Comparison of ENCODE assay signal across 13 cellular contexts in genomic region chr2:218274586-218274985, GRCh38. TPM values are rescaled to one million over a fixed set of nuclear protein-coding genes. Genes with fewer than 3 reads are reported as not detected.
DNase-seq lines count a peak whose midpoint lies in the region; ATAC-seq and TF ChIP-seq lines count a peak whose summit lies in the region.
"Had no signal": no experiment of that assay in that cellular context is flagged by ENCODE, and none has a peak within 500 bp of the region (broad histone marks: within the 10 kb centered on the region; RNA-seq: fewer than 3 reads in every experiment).

No MANE protein-coding gene starts in this region.

- H3K79me2 ChIP-seq in hepatocyte: peaks cover 19% of the 10 kb centered on the region

- WGBS in hepatocyte (ENCODE audit: low lambda C conversion rate, missing lambda C conversion rate): 87% methylated on average over 4 of the region's 4 CpGs
- WGBS in thymus: 95% methylated on average over 4 of the region's 4 CpGs

- CTCF ChIA-PET in activated CD4-positive, alpha-beta memory T cell treated with anti-CD3 and anti-CD28 coated beads, Interleukin-2, amount 10 ng/mL, durations not matched to agents 7 days and 5 days (lab: Charles Lee): interaction anchor here (0.9 to 6.8 kb wide), 6 partner anchors 8 to 82 kb away, joined by 4 to 126 read pairs (median 26); partner anchors contain the start of genes CATIP and TMBIM1
- CTCF ChIA-PET in activated CD4-positive, alpha-beta memory T cell treated with anti-CD3 and anti-CD28 coated beads for 36 hours (lab: Charles Lee): interaction anchor here (1.2 to 7.7 kb wide), 6 partner anchors 10 to 192 kb away, joined by 3 to 197 read pairs (median 34); partner anchors contain the start of genes CATIP and TMBIM1
- CTCF ChIA-PET in activated CD4-positive, alpha-beta T cell treated with anti-CD3 and anti-CD28 coated beads for 36 hours (lab: Charles Lee): interaction anchor here (0.8 to 7.4 kb wide), 7 partner anchors 13 to 119 kb away, joined by 3 to 205 read pairs (median 4); partner anchors contain the start of genes CATIP and TMBIM1

- H3K4me3 Mint-ChIP-seq in activated CD4-positive, alpha-beta memory T cell treated with anti-CD3 and anti-CD28 coated beads, Interleukin-2, amount 10 ng/mL, durations not matched to agents 7 days and 5 days: no peak overlapping the region
- no peak overlapping the region for H3K4me3 Mint-ChIP-seq in activated CD4-positive, alpha-beta memory T cell treated with anti-CD3 and anti-CD28 coated beads for 36 hours
- H3K4me3 Mint-ChIP-seq in activated CD4-positive, alpha-beta T cell treated with anti-CD3 and anti-CD28 coated beads for 36 hours: no peak overlapping the region
- H3K4me3 Mint-ChIP-seq: activated naive CD4-positive, alpha-beta T cell treated with anti-CD3 and anti-CD28 coated beads, Interleukin-2, amount 10 ng/mL, durations not matched to agents 7 days and 5 days had no signal

- H3K9me2 ChIP-seq in hepatocyte (replicated peaks; ENCODE audit: insufficient read depth): no peaks in the 10 kb centered on the region

- H3K27me3 Mint-ChIP-seq in activated CD4-positive, alpha-beta memory T cell treated with anti-CD3 and anti-CD28 coated beads, Interleukin-2, amount 10 ng/mL, durations not matched to agents 7 days and 5 days: no peaks in the 10 kb centered on the region
- H3K27me3 Mint-ChIP-seq in activated CD4-positive, alpha-beta memory T cell treated with anti-CD3 and anti-CD28 coated beads for 36 hours: no peaks in the 10 kb centered on the region
- H3K27me3 Mint-ChIP-seq in activated CD4-positive, alpha-beta T cell treated with anti-CD3 and anti-CD28 coated beads for 36 hours: no peaks in the 10 kb centered on the region

- peak overlapping the region; percentile 76 for H3K27ac ChIP-seq in hepatocyte
- H3K27ac ChIP-seq in thymus (ENCODE audit: low read depth): peak overlapping the region; percentile 34
- H3K27ac ChIP-seq: SJCRH30 had no signal

- no peaks in the 10 kb centered on the region for H3K9me3 Mint-ChIP-seq in activated CD4-positive, alpha-beta memory T cell treated with anti-CD3 and anti-CD28 coated beads, Interleukin-2, amount 10 ng/mL, durations not matched to agents 7 days and 5 days
- H3K9me3 Mint-ChIP-seq in activated CD4-positive, alpha-beta memory T cell treated with anti-CD3 and anti-CD28 coated beads for 36 hours: no peaks in the 10 kb centered on the region
- H3K9me3 Mint-ChIP-seq in activated CD4-positive, alpha-beta T cell treated with anti-CD3 and anti-CD28 coated beads for 36 hours (ENCODE audit: low read depth): no peaks in the 10 kb centered on the region
- H3K9me3 Mint-ChIP-seq: activated naive CD4-positive, alpha-beta T cell treated with anti-CD3 and anti-CD28 coated beads, Interleukin-2, amount 10 ng/mL, durations not matched to agents 7 days and 5 days had no signal

- peaks cover 62% of the 10 kb centered on the region for H3K36me3 Mint-ChIP-seq in activated CD4-positive, alpha-beta memory T cell treated with anti-CD3 and anti-CD28 coated beads, Interleukin-2, amount 10 ng/mL, durations not matched to agents 7 days and 5 days (ENCODE audit: low read depth)
- peaks cover 35% of the 10 kb centered on the region for H3K36me3 Mint-ChIP-seq in activated CD4-positive, alpha-beta memory T cell treated with anti-CD3 and anti-CD28 coated beads for 36 hours
- H3K36me3 Mint-ChIP-seq in activated CD4-positive, alpha-beta T cell treated with anti-CD3 and anti-CD28 coated beads for 36 hours (ENCODE audit: low read depth): peaks cover 41% of the 10 kb centered on the region

- no peaks in the 10 kb centered on the region for H3K27me3 ChIP-seq in hepatocyte
- no peaks in the 10 kb centered on the region for H3K27me3 ChIP-seq in thymus (ENCODE audit: control insufficient read depth, insufficient read depth)
- H3K27me3 ChIP-seq in BE2C: no peaks in the 10 kb centered on the region
- H3K27me3 ChIP-seq: SJCRH30 had no signal

- DNase-seq in activated CD4-positive, alpha-beta memory T cell treated with anti-CD3 and anti-CD28 coated beads, Interleukin-2, amount 10 ng/mL, durations not matched to agents 7 days and 5 days: no peak
- no peak for DNase-seq in activated CD4-positive, alpha-beta memory T cell treated with anti-CD3 and anti-CD28 coated beads for 36 hours
- DNase-seq in hepatocyte (ENCODE audit: low spot score): no peak
- DNase-seq in BE2C: no peak
- no peak for DNase-seq in activated CD4-positive, alpha-beta T cell treated with anti-CD3 and anti-CD28 coated beads for 36 hours
- DNase-seq: 8988T; activated naive CD4-positive, alpha-beta T cell treated with anti-CD3 and anti-CD28 coated beads, Interleukin-2, amount 10 ng/mL, durations not matched to agents 7 days and 5 days; dermis blood vessel endothelial cell; DMS79; MM.1S; SJCRH30 had no signal

- H3K4me2 ChIP-seq in hepatocyte: no peak overlapping the region

- no peak for ATAC-seq in activated CD4-positive, alpha-beta T cell treated with anti-CD3 and anti-CD28 coated beads for 36 hours
- ATAC-seq: sciatic nerve had no signal

- no peak overlapping the region for H2AFZ ChIP-seq in hepatocyte

- intact Hi-C loops in activated CD4-positive, alpha-beta memory T cell treated with anti-CD3 and anti-CD28 coated beads for 36 hours (cut with micrococcal nuclease): loop anchor here (5.0 kb wide), 1 partner anchor 107 kb away; the partner anchor contains the start of gene CXCR1
- intact Hi-C loops in activated CD4-positive, alpha-beta T cell treated with anti-CD3 and anti-CD28 coated beads for 36 hours (cut with DNase I, micrococcal nuclease): loop anchor here (5.0 kb wide), 2 partner anchors 1113 to 1862 kb away; partner anchors contain the start of genes DNPEP (in 1 of the 2) and SMARCAL1 (in 1 of the 2)

- H3K36me3 ChIP-seq in hepatocyte (replicated peaks; ENCODE audit: insufficient read depth, low read depth) (no peaks in the 10 kb centered on the region), thymus (ENCODE audit: control insufficient read depth, insufficient read depth) (peaks cover 64% of the 10 kb centered on the region), BE2C (peaks cover 11% of the 10 kb centered on the region)

- POLR2A ChIA-PET in activated CD4-positive, alpha-beta memory T cell treated with anti-CD3 and anti-CD28 coated beads, Interleukin-2, amount 10 ng/mL, durations not matched to agents 7 days and 5 days (lab: Charles Lee): interaction anchor here (0.6 to 10.7 kb wide), 3 partner anchors 16 to 122 kb away, joined by 3 to 299 read pairs (median 11); partner anchors contain the start of gene TMBIM1
- POLR2A ChIA-PET in activated CD4-positive, alpha-beta memory T cell treated with anti-CD3 and anti-CD28 coated beads for 36 hours (lab: Charles Lee): interaction anchor here (8.4 kb wide), 1 partner anchor 13 kb away, joined by 115 read pairs; the partner anchor contains the start of gene TMBIM1
- POLR2A ChIA-PET in activated CD4-positive, alpha-beta T cell treated with anti-CD3 and anti-CD28 coated beads for 36 hours (lab: Charles Lee): interaction anchor here (1.1 to 1.3 kb wide), 2 partner anchors 11 to 12 kb away, joined by 3 to 4 read pairs; no protein-coding TSS in a partner anchor

- H3K4me1 ChIP-seq in hepatocyte (ENCODE audit: insufficient read depth): peaks cover 21% of the 10 kb centered on the region
- H3K4me1 ChIP-seq in thymus (ENCODE audit: control insufficient read depth, insufficient read depth, low read length): peaks cover 9% of the 10 kb centered on the region
- H3K4me1 ChIP-seq in BE2C: no peaks in the 10 kb centered on the region

- H3K9me3 ChIP-seq in hepatocyte (ENCODE audit: low read depth) (no peaks in the 10 kb centered on the region), thymus (ENCODE audit: control insufficient read depth) (no peaks in the 10 kb centered on the region), BE2C (no peaks in the 10 kb centered on the region)
- H3K9me3 ChIP-seq: SJCRH30 had no signal

- peak overlapping the region; percentile 12 for H3K27ac Mint-ChIP-seq in activated CD4-positive, alpha-beta memory T cell treated with anti-CD3 and anti-CD28 coated beads, Interleukin-2, amount 10 ng/mL, durations not matched to agents 7 days and 5 days
- H3K27ac Mint-ChIP-seq in activated CD4-positive, alpha-beta memory T cell treated with anti-CD3 and anti-CD28 coated beads for 36 hours: no peak overlapping the region
- no peak overlapping the region for H3K27ac Mint-ChIP-seq in activated CD4-positive, alpha-beta T cell treated with anti-CD3 and anti-CD28 coated beads for 36 hours
- H3K27ac Mint-ChIP-seq: activated naive CD4-positive, alpha-beta T cell treated with anti-CD3 and anti-CD28 coated beads, Interleukin-2, amount 10 ng/mL, durations not matched to agents 7 days and 5 days had no signal

- no peak for TF ChIP-seq CTCF in hepatocyte (IDR thresholded peaks at IDR 0.05; ENCODE audit: poor library complexity)
- TF ChIP-seq CTCF in BE2C (IDR thresholded peaks at IDR 0.05; ENCODE audit: low read depth, low read length): no peak

- H3K4me1 Mint-ChIP-seq in activated CD4-positive, alpha-beta memory T cell treated with anti-CD3 and anti-CD28 coated beads, Interleukin-2, amount 10 ng/mL, durations not matched to agents 7 days and 5 days: peaks cover 34% of the 10 kb centered on the region
- peaks cover 19% of the 10 kb centered on the region for H3K4me1 Mint-ChIP-seq in activated CD4-positive, alpha-beta memory T cell treated with anti-CD3 and anti-CD28 coated beads for 36 hours (ENCODE audit: low read depth)
- H3K4me1 Mint-ChIP-seq in activated CD4-positive, alpha-beta T cell treated with anti-CD3 and anti-CD28 coated beads for 36 hours: peaks cover 20% of the 10 kb centered on the region

- H3K4me3 ChIP-seq in hepatocyte (no peak overlapping the region), thymus (ENCODE audit: low read length) (no peak overlapping the region), BE2C (ENCODE audit: low read depth, low read length) (no peak overlapping the region)
- H3K4me3 ChIP-seq: SJCRH30 had no signal

- peaks cover 5% of the 10 kb centered on the region for H4K20me1 ChIP-seq in hepatocyte (ENCODE audit: insufficient read depth, poor library complexity, severe bottlenecking)

RNA-seq across cellular contexts. Expression of gene PNKD, which starts 4.3 kb away (rescaled TPM):
- total RNA-seq in activated CD4-positive, alpha-beta memory T cell treated with anti-CD3 and anti-CD28 coated beads, Interleukin-2, amount 10 ng/mL, durations not matched to agents 7 days and 5 days: 10 to 100 TPM; 30.1 to 31.8 TPM
- total RNA-seq in activated CD4-positive, alpha-beta memory T cell treated with anti-CD3 and anti-CD28 coated beads for 36 hours: 10 to 100 TPM; 18.4 to 19.4 TPM
- 48.7 and 56.3 TPM in 2 replicates for total RNA-seq in hepatocyte
- polyA plus RNA-seq in hepatocyte (140 and 145 TPM in 2 replicates), thymus (76.1 TPM)
- 212 TPM for polyA plus RNA-seq in BE2C (2012; ENCODE audit: insufficient read depth, insufficient read length, low read depth)
- total RNA-seq in activated CD4-positive, alpha-beta T cell treated with anti-CD3 and anti-CD28 coated beads for 36 hours: 10 to 100 TPM; 17.8 to 18.5 TPM

RNA-seq across cellular contexts. Expression of gene AAMP, which starts 4.6 kb away (rescaled TPM):
- total RNA-seq in activated CD4-positive, alpha-beta memory T cell treated with anti-CD3 and anti-CD28 coated beads, Interleukin-2, amount 10 ng/mL, durations not matched to agents 7 days and 5 days: 10 to 100 TPM; 44.2 to 46.8 TPM
- total RNA-seq in activated CD4-positive, alpha-beta memory T cell treated with anti-CD3 and anti-CD28 coated beads for 36 hours: 10 to 100 TPM; 60.8 to 65.6 TPM
- total RNA-seq in hepatocyte: 104 and 140 TPM in 2 replicates
- polyA plus RNA-seq in hepatocyte: 166 and 179 TPM in 2 replicates
- 67.2 TPM for polyA plus RNA-seq in thymus
- polyA plus RNA-seq in BE2C (2012; ENCODE audit: insufficient read depth, insufficient read length, low read depth): 322 TPM
- 10 to 100 TPM; 49.7 to 72.2 TPM for total RNA-seq in activated CD4-positive, alpha-beta T cell treated with anti-CD3 and anti-CD28 coated beads for 36 hours

RNA-seq across cellular contexts. Expression of gene GPBAR1, which starts 13.8 kb away (rescaled TPM):
- under 1 TPM; 0.68 to 0.75 TPM for total RNA-seq in activated CD4-positive, alpha-beta memory T cell treated with anti-CD3 and anti-CD28 coated beads, Interleukin-2, amount 10 ng/mL, durations not matched to agents 7 days and 5 days
- total RNA-seq in activated CD4-positive, alpha-beta memory T cell treated with anti-CD3 and anti-CD28 coated beads for 36 hours: under 1 TPM; 0.14 to 0.19 TPM
- total RNA-seq in hepatocyte: 6.1 and 10.9 TPM in 2 replicates
- polyA plus RNA-seq in hepatocyte: 23.4 and 25.6 TPM in 2 replicates
- polyA plus RNA-seq in thymus: 1.0 TPM
- polyA plus RNA-seq in BE2C (2012; ENCODE audit: insufficient read depth, insufficient read length, low read depth): 6.8 TPM
- under 1 TPM; 0.11 to 0.40 TPM for total RNA-seq in activated CD4-positive, alpha-beta T cell treated with anti-CD3 and anti-CD28 coated beads for 36 hours
- total RNA-seq: dermis blood vessel endothelial cell had no signal

RNA-seq across cellular contexts. Expression of gene TMBIM1, which starts 17.7 kb away (rescaled TPM):
- total RNA-seq in activated CD4-positive, alpha-beta memory T cell treated with anti-CD3 and anti-CD28 coated beads, Interleukin-2, amount 10 ng/mL, durations not matched to agents 7 days and 5 days: 100 to 1,000 TPM; 105 to 107 TPM
- 10 to 100 TPM; 71.8 to 79.2 TPM for total RNA-seq in activated CD4-positive, alpha-beta memory T cell treated with anti-CD3 and anti-CD28 coated beads for 36 hours
- 167 and 224 TPM in 2 replicates for total RNA-seq in hepatocyte
- 265 and 302 TPM in 2 replicates for polyA plus RNA-seq in hepatocyte
- polyA plus RNA-seq in thymus: 56.2 TPM
- 3.5 TPM for polyA plus RNA-seq in BE2C (2012; ENCODE audit: insufficient read depth, insufficient read length, low read depth)
- 10 to 100 TPM; 51.1 to 54.0 TPM for total RNA-seq in activated CD4-positive, alpha-beta T cell treated with anti-CD3 and anti-CD28 coated beads for 36 hours

RNA-seq across cellular contexts. Expression of gene ARPC2, which starts 57.6 kb away (rescaled TPM):
- total RNA-seq in activated CD4-positive, alpha-beta memory T cell treated with anti-CD3 and anti-CD28 coated beads, Interleukin-2, amount 10 ng/mL, durations not matched to agents 7 days and 5 days: 100 to 1,000 TPM; 765 to 778 TPM
- total RNA-seq in activated CD4-positive, alpha-beta memory T cell treated with anti-CD3 and anti-CD28 coated beads for 36 hours: 100 to 1,000 TPM; 564 to 570 TPM
- 310 and 312 TPM in 2 replicates for total RNA-seq in hepatocyte
- polyA plus RNA-seq in hepatocyte: 436 and 482 TPM in 2 replicates
- polyA plus RNA-seq in thymus: 292 TPM
- polyA plus RNA-seq in BE2C (2012; ENCODE audit: insufficient read depth, insufficient read length, low read depth): 275 TPM
- 100 to 1,000 TPM; 563 to 632 TPM for total RNA-seq in activated CD4-positive, alpha-beta T cell treated with anti-CD3 and anti-CD28 coated beads for 36 hours
